ENCODE assay signal across 22 cellular contexts in genomic region chr2:119495948-119496347, GRCh38. TPM values are rescaled to one million over a fixed set of nuclear protein-coding genes. Genes with fewer than 3 reads are reported as not detected.
"Had no signal": no experiment of that assay in that cellular context is flagged by ENCODE, and none has a peak within 500 bp of the region (broad histone marks: within the 10 kb centered on the region; RNA-seq: fewer than 3 reads in every experiment).

No MANE protein-coding gene starts in this region.

- H3K27ac ChIP-seq: skin epidermis, tibial artery, vagina had no signal

- H3K4me2 ChIP-seq: SK-N-SH had no signal

- H3K4me1 Mint-ChIP-seq: activated CD4-positive, alpha-beta T cell treated with anti-CD3 and anti-CD28 coated beads, Interleukin-2, amount 10 ng/mL, durations not matched to agents 24 days and 14 days; activated naive CD8-positive, alpha-beta T cell treated with anti-CD3 and anti-CD28 coated beads for 36 hours; brain; central memory CD8-positive, alpha-beta T cell; stimulated activated naive B cell treated with anti-CD40 and anti-IgM and Interleukin-4, amounts not matched to agents 10 μg/mL and 1 μg/mL and 100 μg/mL, for 72 hours had no signal

- DNase-seq: activated CD4-positive, alpha-beta T cell treated with anti-CD3 and anti-CD28 coated beads, Interleukin-2, amount 10 ng/mL, durations not matched to agents 24 days and 14 days; activated CD8-positive, alpha-beta memory T cell treated with anti-CD3 and anti-CD28 coated beads, Interleukin-2, amount 50 U/mL, for 48 hours; activated naive CD8-positive, alpha-beta T cell treated with anti-CD3 and anti-CD28 coated beads for 36 hours; amygdala; effector CD8-positive, alpha-beta T cell; foreskin melanocyte; retina; SK-N-SH; stimulated activated CD4-positive, alpha-beta T cell treated with anti-CD3 and anti-CD28 coated beads, Interleukin-15, amount 100 ng/mL, for 24 hours; stimulated activated CD4-positive, alpha-beta T cell treated with anti-CD3 and anti-CD28 coated beads, Interleukin-4, amount 100 ng/mL, for 1 hour; stimulated activated naive B cell treated with anti-CD40 and anti-IgM and Interleukin-4, amounts not matched to agents 10 μg/mL and 1 μg/mL and 100 μg/mL, for 72 hours; tibial artery had no signal

- H3K9me3 ChIP-seq: SK-N-SH, vagina had no signal

- ATAC-seq: left lobe of liver; stimulated activated naive B cell treated with anti-CD40 and anti-IgM and Interleukin-4, amounts not matched to agents 10 μg/mL and 1 μg/mL and 100 μg/mL, for 72 hours had no signal

- H3K27me3 ChIP-seq: vagina had no signal

- H3K4me1 ChIP-seq: vagina had no signal

- H3K9me2 ChIP-seq: SK-N-SH had no signal

- H3K36me3 ChIP-seq: tibial artery, vagina had no signal

- H3K27ac Mint-ChIP-seq: activated CD4-positive, alpha-beta T cell treated with anti-CD3 and anti-CD28 coated beads, Interleukin-2, amount 10 ng/mL, durations not matched to agents 24 days and 14 days; activated naive CD8-positive, alpha-beta T cell treated with anti-CD3 and anti-CD28 coated beads for 36 hours; activated T-helper 1 cell treated with anti-CD3 and anti-CD28 coated beads, Interleukin-12 subunit alpha, Interleukin-12 subunit beta, Interleukin-2, Interleukin-4 antibody, amounts not matched to agents 30 ng/mL and 10 ng/mL and 1 ng/mL, durations not matched to agents 14 hours and 24 hours and 36 hours; brain; stimulated activated naive B cell treated with anti-CD40 and anti-IgM and Interleukin-4, amounts not matched to agents 10 μg/mL and 1 μg/mL and 100 μg/mL, for 72 hours had no signal

- H3K36me3 Mint-ChIP-seq: activated naive CD8-positive, alpha-beta T cell treated with anti-CD3 and anti-CD28 coated beads for 36 hours; brain had no signal

- H3K4me3 Mint-ChIP-seq: activated CD4-positive, alpha-beta T cell treated with anti-CD3 and anti-CD28 coated beads, Interleukin-2, amount 10 ng/mL, durations not matched to agents 24 days and 14 days; activated naive CD8-positive, alpha-beta T cell treated with anti-CD3 and anti-CD28 coated beads for 36 hours; activated T-helper 1 cell treated with anti-CD3 and anti-CD28 coated beads, Interleukin-12 subunit alpha, Interleukin-12 subunit beta, Interleukin-2, Interleukin-4 antibody, amounts not matched to agents 30 ng/mL and 10 ng/mL and 1 ng/mL, durations not matched to agents 14 hours and 24 hours and 36 hours; brain; central memory CD8-positive, alpha-beta T cell; stimulated activated naive B cell treated with anti-CD40 and anti-IgM and Interleukin-4, amounts not matched to agents 10 μg/mL and 1 μg/mL and 100 μg/mL, for 72 hours had no signal

- H3K4me3 ChIP-seq: skin epidermis, tibial artery, vagina had no signal

- H3K9ac ChIP-seq: SK-N-SH had no signal

RNA-seq across cellular contexts. Expression of gene SCTR, which starts 28.3 kb away (rescaled TPM):
- total RNA-seq: activated CD4-positive, alpha-beta T cell treated with anti-CD3 and anti-CD28 coated beads, Interleukin-2, amount 10 ng/mL, durations not matched to agents 24 days and 14 days; activated naive CD8-positive, alpha-beta T cell treated with anti-CD3 and anti-CD28 coated beads for 36 hours; activated T-helper 1 cell treated with anti-CD3 and anti-CD28 coated beads, Interleukin-12 subunit alpha, Interleukin-12 subunit beta, Interleukin-2, Interleukin-4 antibody, amounts not matched to agents 30 ng/mL and 10 ng/mL and 1 ng/mL, durations not matched to agents 14 hours and 24 hours and 36 hours; mesenteric fat pad; osteoblast; subcutaneous adipose tissue; T-helper 1 cell treated with Interleukin-12 subunit alpha and Interleukin-12 subunit beta and Interleukin-4 antibody, amounts not matched to agents 30 ng/mL and 1 ng/mL, for 36 hours; vagina had no signal
- polyA plus RNA-seq: SK-N-SH had no signal

RNA-seq across cellular contexts. Expression of gene CFAP221, which starts 48.3 kb away (rescaled TPM):
- total RNA-seq: activated CD4-positive, alpha-beta T cell treated with anti-CD3 and anti-CD28 coated beads, Interleukin-2, amount 10 ng/mL, durations not matched to agents 24 days and 14 days; activated naive CD8-positive, alpha-beta T cell treated with anti-CD3 and anti-CD28 coated beads for 36 hours; activated T-helper 1 cell treated with anti-CD3 and anti-CD28 coated beads, Interleukin-12 subunit alpha, Interleukin-12 subunit beta, Interleukin-2, Interleukin-4 antibody, amounts not matched to agents 30 ng/mL and 10 ng/mL and 1 ng/mL, durations not matched to agents 14 hours and 24 hours and 36 hours; T-helper 1 cell treated with Interleukin-12 subunit alpha and Interleukin-12 subunit beta and Interleukin-4 antibody, amounts not matched to agents 30 ng/mL and 1 ng/mL, for 36 hours had no signal
